ENCODE assay signal across 20 cellular contexts in the genomic region with DNA sequence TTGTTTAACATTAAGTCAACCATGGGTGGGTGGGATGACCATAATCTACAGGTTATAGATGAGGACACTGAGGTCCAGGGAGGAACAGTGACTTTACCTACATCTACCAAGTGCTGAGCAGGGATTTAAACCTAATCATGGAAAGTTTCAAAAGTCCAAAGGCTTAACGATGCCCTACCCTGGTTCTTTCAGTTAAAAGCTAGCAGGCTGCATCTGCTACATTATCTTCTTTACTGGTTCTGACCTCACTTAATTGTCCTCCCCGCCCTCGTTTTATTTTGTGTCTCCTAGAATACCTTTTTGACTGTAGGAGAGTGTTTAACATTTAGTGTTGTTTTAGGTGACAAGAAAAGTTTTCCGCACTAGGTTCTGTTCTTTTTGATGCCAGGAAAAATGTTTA.
"Had no signal": no experiment of that assay in that cellular context is flagged by ENCODE, and none has a peak within 500 bp of the region (broad histone marks: within the 10 kb centered on the region; RNA-seq: fewer than 3 reads in every experiment).

No MANE protein-coding gene starts in this region.

- ATAC-seq: left lung; natural killer cell; right lobe of liver; stimulated activated naive CD8-positive, alpha-beta T cell treated with anti-CD3 and anti-CD28 coated beads, Interleukin-15, amount 100 ng/mL, for 72 hours had no signal

- H3K9ac ChIP-seq: parathyroid adenoma had no signal

- H3K36me3 ChIP-seq: left lung, right lobe of liver, suprapubic skin, vagina had no signal

- H3K4me1 Mint-ChIP-seq: mesothelial cell of epicardium; natural killer cell; stimulated activated naive CD8-positive, alpha-beta T cell treated with anti-CD3 and anti-CD28 coated beads, Interleukin-15, amount 100 ng/mL, for 72 hours had no signal

- H3K27me3 ChIP-seq: left lung, right lobe of liver, suprapubic skin, vagina had no signal

- H3K4me1 ChIP-seq: left lung, parathyroid adenoma, right lobe of liver, suprapubic skin, vagina had no signal

- H3K27ac Mint-ChIP-seq: mesothelial cell of epicardium; natural killer cell; progenitor cell of endocrine pancreas; stimulated activated naive CD8-positive, alpha-beta T cell treated with anti-CD3 and anti-CD28 coated beads, Interleukin-15, amount 100 ng/mL, for 72 hours had no signal

- H3K4me2 ChIP-seq: smooth muscle cell had no signal

- H3K36me3 Mint-ChIP-seq: mesothelial cell of epicardium, natural killer cell had no signal

- H3K4me3 Mint-ChIP-seq: mesothelial cell of epicardium; natural killer cell; stimulated activated naive CD8-positive, alpha-beta T cell treated with anti-CD3 and anti-CD28 coated beads, Interleukin-15, amount 100 ng/mL, for 72 hours had no signal

- H3K79me2 ChIP-seq: parathyroid adenoma had no signal

- H2AFZ ChIP-seq: parathyroid adenoma had no signal

- FAIRE-seq: frontal cortex, keratinocyte had no signal

- H3K9me3 ChIP-seq: left lung, right lobe of liver, suprapubic skin, vagina had no signal

- H3K4me3 ChIP-seq: left lung, right lobe of liver, smooth muscle cell, suprapubic skin, vagina had no signal

- H3K27ac ChIP-seq: left lung, parathyroid adenoma, right lobe of liver, suprapubic skin, vagina had no signal

- H3K9me3 Mint-ChIP-seq: mesothelial cell of epicardium; natural killer cell; stimulated activated naive CD8-positive, alpha-beta T cell treated with anti-CD3 and anti-CD28 coated beads, Interleukin-15, amount 100 ng/mL, for 72 hours had no signal

- H3K27me3 Mint-ChIP-seq: progenitor cell of endocrine pancreas; stimulated activated naive CD8-positive, alpha-beta T cell treated with anti-CD3 and anti-CD28 coated beads, Interleukin-15, amount 100 ng/mL, for 72 hours had no signal

- DNase-seq: cortex of kidney; effector CD4-positive, alpha-beta T cell; left lung; mesenchymal stem cell; natural killer cell; right lobe of liver; stimulated activated CD4-positive, alpha-beta T cell treated with anti-CD3 and anti-CD28 coated beads, Interleukin-12 subunit alpha, Interleukin-12 subunit beta, amount 100 ng/mL, for 4 hours; stimulated activated CD4-positive, alpha-beta T cell treated with anti-CD3 and anti-CD28 coated beads, Interleukin-1b, Interleukin-23, amount 100 ng/mL, for 48 hours; stimulated activated CD4-positive, alpha-beta T cell treated with anti-CD3 and anti-CD28 coated beads, Interleukin-4, amount 100 ng/mL, for 1 hour; stimulated activated CD8-positive, alpha-beta memory T cell treated with anti-CD3 and anti-CD28 coated beads, Interleukin-4, amount 100 ng/mL, for 48 hours; stimulated activated naive CD4-positive, alpha-beta T cell; stimulated activated naive CD8-positive, alpha-beta T cell treated with anti-CD3 and anti-CD28 coated beads, Interleukin-15, amount 100 ng/mL, for 72 hours had no signal
